Comparison of ENCODE assay signal across 8 cellular contexts in genomic region chr2:111116843-111117665, GRCh38. TPM values are rescaled to one million over a fixed set of nuclear protein-coding genes. Genes with fewer than 3 reads are reported as not detected.
DNase-seq lines count a peak whose midpoint lies in the region; ATAC-seq and TF ChIP-seq lines count a peak whose summit lies in the region.

No MANE protein-coding gene starts in this region.

- H2BK12ac ChIP-seq in H9 (ENCODE audit: insufficient read length, low read depth, low read length), result no peak overlapping the region

- no peak for ATAC-seq in GM19455 (IDR thresholded peaks at IDR 0.05; ENCODE audit: unreplicated experiment)

- H4K20me1 ChIP-seq in H9 (ENCODE audit: control insufficient read depth, insufficient read depth, insufficient read length), result no peaks in the 10 kb centered on the region

- H3K23me2 ChIP-seq in H9 (ENCODE audit: insufficient read length, low read depth, low read length, poor library complexity, severe bottlenecking), result peaks cover 45% of the 10 kb centered on the region

- H3K18ac ChIP-seq in H9 (ENCODE audit: insufficient read length, low read depth, low read length), result no peak overlapping the region

- DNase-seq in Ammon's horn (ENCODE audit: low spot score) (peak; percentile 85), H9 (peak; percentile 92), NCI-H446 treated with DMSO at 0.1 percent for 48 hours (lab: John Stamatoyannopoulos, UW) (peak; percentile 36), colonic mucosa (peak; percentile 90), kidney tubule cell (ENCODE audit: low spot score) (peak; percentile 89)
- DNase-seq in activated CD4-positive, alpha-beta T cell treated with anti-CD3 and anti-CD28 coated beads for 1 hour, result peak; percentile 56
- DNase-seq in stimulated activated CD4-positive, alpha-beta T cell treated with anti-CD3 and anti-CD28 coated beads, Interleukin-15, amount 100 ng/mL, for 1 hour (ENCODE audit: low read depth in 1 of 2, low spot score in 1 of 2), result peak; percentile 28 to 47

- H4K8ac ChIP-seq in H9 (replicated peaks; ENCODE audit: insufficient read length, low read depth, low read length), result no peak overlapping the region

- H4K91ac ChIP-seq in H9 (ENCODE audit: insufficient read length, low read depth, low read length), result no peak overlapping the region

- no peak overlapping the region for H4K5ac ChIP-seq in H9 (ENCODE audit: insufficient read length, low read depth, low read length)

- H3K4me1 ChIP-seq in H9 (ENCODE audit: insufficient read depth, low read length) (no peaks in the 10 kb centered on the region), colonic mucosa (peaks cover 6% of the 10 kb centered on the region)

- intact Hi-C loops in colonic mucosa (cut with DNase I), result no loop called here

- H3K4me2 ChIP-seq in H9 (ENCODE audit: insufficient read depth, insufficient read length, low read length), result peak overlapping the region; percentile 84

- H3K36me3 ChIP-seq in colonic mucosa, result no peaks in the 10 kb centered on the region

- H2BK5ac ChIP-seq in H9 (ENCODE audit: insufficient read length, low read length), result no peak overlapping the region

- peak overlapping the region; percentile 82 for H3K4me3 ChIP-seq in colonic mucosa

- H3K27me3 ChIP-seq in H9 (ENCODE audit: insufficient read depth, low read length) (peaks cover 30% of the 10 kb centered on the region), colonic mucosa (peaks cover 7% of the 10 kb centered on the region)

- peak overlapping the region; percentile 57 to 79 for H3K4me3 Mint-ChIP-seq in H9

- H2BK15ac ChIP-seq in H9 (ENCODE audit: low read depth, low read length), result no peak overlapping the region

- H2BK20ac ChIP-seq in H9 (ENCODE audit: low read depth, low read length, poor library complexity, severe bottlenecking), result no peak overlapping the region

- H2AK5ac ChIP-seq in H9 (ENCODE audit: insufficient read length, low read length), result no peak overlapping the region

- H3K4ac ChIP-seq in H9 (ENCODE audit: low read depth, low read length), result no peak overlapping the region

- H3K9ac ChIP-seq in H9 (ENCODE audit: extremely low read depth, insufficient read length, low read length), result no peak overlapping the region
- H3K9ac ChIP-seq in colonic mucosa (ENCODE audit: low read depth in 2 of 2, low read length in 2 of 2), result peak overlapping the region; percentile 61 to 71

- H3K27ac ChIP-seq in H9 (ENCODE audit: insufficient read length, low read depth, low read length) (no peak overlapping the region), colonic mucosa (no peak overlapping the region)

- H3K23ac ChIP-seq in H9 (ENCODE audit: insufficient read length, low read depth, low read length), result no peak overlapping the region

- H3T11ph ChIP-seq in H9 (ENCODE audit: low read length), result no peak overlapping the region

- H3K14ac ChIP-seq in H9 (ENCODE audit: insufficient read depth, low read length), result 0 out of 2 replicates have a peak overlapping the region, but pooled peaks have one; percentile 55

- H3K9me3 Mint-ChIP-seq in H9, result peaks cover 3 to 5% of the 10 kb centered on the region in 2 experiments; a peak in 4 of 5 replicates

- no peaks in the 10 kb centered on the region for H3K79me2 ChIP-seq in H9 (ENCODE audit: insufficient read depth, low read length)

- no peak overlapping the region for H2AFZ ChIP-seq in H9 (ENCODE audit: low read length)

- no peak overlapping the region for H3K56ac ChIP-seq in H9 (ENCODE audit: insufficient read length, low read depth, low read length)

- no peaks in the 10 kb centered on the region for H3K79me1 ChIP-seq in H9 (ENCODE audit: insufficient read depth, low read depth, low read length, poor library complexity, severe bottlenecking)

- TF ChIP-seq CTCF in H9 (conservative IDR thresholded peaks at IDR 0.05) (peak; percentile 89), colonic mucosa (IDR thresholded peaks at IDR 0.05) (peak; percentile 82)

- no peak overlapping the region for H2BK120ac ChIP-seq in H9 (ENCODE audit: low read depth, low read length, poor library complexity, severe bottlenecking)

- H3K9me3 ChIP-seq in H9 (ENCODE audit: control insufficient read depth, low read depth, low read length) (no peaks in the 10 kb centered on the region), colonic mucosa (no peaks in the 10 kb centered on the region)

- WGBS in H9 (ENCODE audit: extremely low coverage, insufficient read length, low lambda C conversion rate), result no CpG with 5 or more reads among the region's 33 CpGs

- peaks cover 23 to 29% of the 10 kb centered on the region in 2 experiments for H3K4me1 Mint-ChIP-seq in H9

- no peaks in the 10 kb centered on the region; a peak in 2 of 7 replicates for H3K36me3 Mint-ChIP-seq in H9 (ENCODE audit: insufficient read depth in 1 of 3, low read depth in 3 of 3)

- peaks cover 48% of the 10 kb centered on the region for H3K27me3 Mint-ChIP-seq in H9 (ENCODE audit: low read depth)

- H3K27ac Mint-ChIP-seq in H9, result peak overlapping the region in 1 of 3 experiments; percentile 88; a peak in 1 of 7 replicates

RNA-seq across cellular contexts. Expression of gene BCL2L11, which starts 3.7 kb away (rescaled TPM):
- total RNA-seq in H9 (2021) (18.9 and 21.2 TPM in 2 replicates), colonic mucosa (10 to 100 TPM; 21.3 to 31.7 TPM)

Comparison
In these comparisons a context has a peak if more than half of its experiments do, and no peak if none do; other contexts are left out.
1. DNase-seq: peak in every context shown above with its lines; median percentile 92 in H9; 90 in colonic mucosa; 89 in kidney tubule cell; 85 in Ammon's horn; 56 in activated CD4-positive, alpha-beta T cell treated with anti-CD3 and anti-CD28 coated beads for 1 hour; 38 in stimulated activated CD4-positive, alpha-beta T cell treated with anti-CD3 and anti-CD28 coated beads, Interleukin-15, amount 100 ng/mL, for 1 hour; 36 in NCI-H446 treated with DMSO at 0.1 percent for 48 hours.